Comparison of ENCODE assay signal across 6 cellular contexts in the genomic region with DNA sequence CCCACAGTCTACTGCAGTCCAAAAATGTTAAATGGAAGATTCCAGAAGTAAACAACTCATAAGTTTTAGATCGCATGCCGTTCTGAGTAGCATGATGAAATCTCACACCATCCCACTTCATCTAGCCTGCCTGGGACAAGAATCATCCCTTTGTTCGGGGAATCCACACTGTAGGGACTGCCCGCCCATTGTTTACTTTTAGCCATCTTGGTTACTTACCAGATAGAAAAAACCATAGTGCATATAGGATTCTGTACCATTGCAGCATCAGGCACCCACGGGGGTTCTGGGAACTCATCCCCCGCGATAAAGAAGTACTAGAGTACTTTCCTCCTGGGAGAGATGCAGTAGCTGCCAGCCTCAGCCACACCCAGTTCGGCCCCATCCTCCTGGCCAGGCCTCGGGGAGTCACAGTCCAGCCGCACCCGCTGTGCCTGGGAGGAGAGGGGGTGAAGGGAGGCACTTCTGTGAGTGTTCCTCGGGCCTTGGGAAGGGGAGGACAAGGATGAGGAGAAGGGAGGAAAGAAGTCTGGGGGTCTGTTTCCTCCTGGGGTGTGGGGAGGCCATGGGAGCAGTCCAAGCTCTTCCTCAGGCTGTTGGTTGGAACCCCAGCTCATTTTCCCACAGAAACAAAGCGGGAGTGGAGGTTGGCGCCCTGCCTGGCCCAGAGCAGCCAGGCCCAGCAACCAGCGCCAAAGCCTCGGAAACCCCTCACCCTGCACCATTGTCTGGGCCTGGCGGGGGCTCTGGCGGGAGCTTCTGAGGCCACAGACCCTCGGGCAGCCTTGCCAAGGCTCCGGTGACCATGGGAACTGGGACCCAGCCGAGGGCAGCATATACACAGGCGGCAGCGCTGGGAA. TPM values are rescaled to one million over a fixed set of nuclear protein-coding genes. Genes with fewer than 3 reads are reported as not detected.
A peak's percentile ranks its signal among the peaks of the same experiment; 100 is the strongest.
DNase-seq lines count a peak whose midpoint lies in the region; TF ChIP-seq lines count a peak whose summit lies in the region.

No MANE protein-coding gene starts in this region.

- no peak overlapping the region for H3K4me3 ChIP-seq in H7 (ENCODE audit: insufficient read depth, low read depth, low read length)
- H3K4me3 ChIP-seq in dorsolateral prefrontal cortex: peak overlapping the region in 57 of 59 donors; percentile 5 to 68 (median 47)
- H3K4me3 ChIP-seq in parathyroid adenoma (ENCODE audit: low read depth, low read length): no peak overlapping the region

- no peaks in the 10 kb centered on the region for H3K27me3 ChIP-seq in H7 (ENCODE audit: control insufficient read depth, insufficient read depth, low read length)
- H3K27me3 ChIP-seq in dorsolateral prefrontal cortex: no peaks in the 10 kb centered on the region
- H3K27me3 ChIP-seq in parathyroid adenoma (ENCODE audit: control insufficient read depth, insufficient read depth, low read length): no peaks in the 10 kb centered on the region

- H3K4me1 ChIP-seq in parathyroid adenoma: peaks cover 7% of the 10 kb centered on the region

- no peak overlapping the region for H3K4me2 ChIP-seq in parathyroid adenoma (ENCODE audit: low read length)

- no peak overlapping the region for H3K9ac ChIP-seq in parathyroid adenoma

- DNase-seq in H7: peak; percentile 61
- peak in 9 of 10 donors; percentile 36 to 74 (median 61) for DNase-seq in dorsolateral prefrontal cortex
- no peak for DNase-seq in NCI-H2081 treated with DMSO at 0.1 percent for 48 hours (lab: John Stamatoyannopoulos, UW)
- DNase-seq in GDM1 (lab: John Stamatoyannopoulos, UW): no peak
- DNase-seq in DMS53 (lab: John Stamatoyannopoulos, UW): no peak

- intact Hi-C loops in dorsolateral prefrontal cortex (cut with DNase I): no loop called here

- no peaks in the 10 kb centered on the region for H3K9me3 ChIP-seq in parathyroid adenoma (ENCODE audit: control insufficient read depth, low read length)

- H3K27ac ChIP-seq in dorsolateral prefrontal cortex (peak overlapping the region; percentile 60 to 99 (median 97)), parathyroid adenoma (peak overlapping the region; percentile 36)

- TF ChIP-seq CTCF in dorsolateral prefrontal cortex (IDR thresholded peaks at IDR 0.05 in 54 of 56, conservative IDR thresholded peaks at IDR 0.05 in 2 of 56; ENCODE audit: low read depth in 1 of 56, partially characterized antibody in 56 of 56): peak in 2 of 56 donors; percentile 23 to 34
- TF ChIP-seq CTCF in parathyroid adenoma (IDR thresholded peaks at IDR 0.05): no peak

- no peak overlapping the region for H2AFZ ChIP-seq in parathyroid adenoma

- H3K79me2 ChIP-seq in parathyroid adenoma: no peaks in the 10 kb centered on the region

- H3K36me3 ChIP-seq in H7 (replicated peaks; ENCODE audit: control insufficient read depth, insufficient read depth, low read length) (no peaks in the 10 kb centered on the region), parathyroid adenoma (ENCODE audit: control insufficient read depth, insufficient read depth, low read length) (no peaks in the 10 kb centered on the region)

RNA-seq across cellular contexts. Expression of a gene that starts 8.9 kb away (rescaled TPM):
- total RNA-seq in H7 (2014; rRNA removed; shearing (Covaris generic)): 8.5 and 14.1 TPM in 2 replicates
- total RNA-seq in dorsolateral prefrontal cortex: 100 to 1,000 TPM in 3 of 120 experiments, 10 to 100 TPM in 117; 19.7 to 109 (median 43.9) TPM

RNA-seq across cellular contexts. Expression of a gene that starts 14.4 kb away (rescaled TPM):
- total RNA-seq in H7 (2014; rRNA removed; shearing (Covaris generic)): 44.8 and 48.2 TPM in 2 replicates
- total RNA-seq in dorsolateral prefrontal cortex: 100 to 1,000 TPM; 311 to 523 (median 421) TPM

RNA-seq across cellular contexts. Expression of a gene that starts 25.3 kb away (rescaled TPM):
- 4.2 and 7.2 TPM in 2 replicates for total RNA-seq in H7 (2014; rRNA removed; shearing (Covaris generic))
- 10 to 100 TPM in 85 of 120 experiments, 1 to 10 TPM in 35; 3.9 to 40.2 (median 13.0) TPM for total RNA-seq in dorsolateral prefrontal cortex

RNA-seq across cellular contexts. Expression of a gene that starts 27.2 kb away (rescaled TPM):
- 66.4 and 69.4 TPM in 2 replicates for total RNA-seq in H7 (2014; rRNA removed; shearing (Covaris generic))
- total RNA-seq in dorsolateral prefrontal cortex: 10 to 100 TPM; 11.9 to 37.4 (median 20.2) TPM

RNA-seq across cellular contexts. Expression of a gene that starts 35.2 kb away (rescaled TPM):
- total RNA-seq in H7 (2014; rRNA removed; shearing (Covaris generic)): 100 and 125 TPM in 2 replicates
- 100 to 1,000 TPM in 56 of 120 experiments, 10 to 100 TPM in 64; 65.1 to 138 (median 98.8) TPM for total RNA-seq in dorsolateral prefrontal cortex

Comparison
In these comparisons a context has a peak if more than half of its experiments do, and no peak if none do; other contexts are left out.
1. DNase-seq: peak in H7 (single experiment) and dorsolateral prefrontal cortex (9 of 10); none in NCI-H2081 treated with DMSO at 0.1 percent for 48 hours (single experiment), GDM1 (single experiment) and DMS53 (single experiment).
2. H3K4me3 ChIP-seq: peak in dorsolateral prefrontal cortex (57 of 59); none in H7 (single experiment) and parathyroid adenoma (single experiment).